17 cellular contexts compared by ENCODE assay signal in the genomic region with DNA sequence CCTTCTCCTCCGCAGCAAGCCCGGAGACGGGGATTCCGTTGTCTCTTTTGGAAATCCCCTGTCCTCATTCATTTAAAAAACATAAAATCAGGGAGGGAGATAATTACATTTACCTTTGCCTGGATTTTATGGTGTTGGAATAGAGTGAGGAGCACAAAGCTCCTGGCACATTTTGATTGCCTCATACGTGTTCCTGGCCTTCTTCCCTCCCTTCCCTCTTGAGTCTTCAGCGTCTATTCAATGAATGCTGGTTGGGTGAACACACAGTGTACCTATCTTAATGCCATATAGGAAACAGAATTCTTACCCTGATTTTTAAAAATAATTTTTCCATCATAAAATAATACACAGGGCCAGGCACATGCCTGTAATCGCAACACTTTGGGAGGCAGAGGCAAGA.
DNase-seq lines count a peak whose midpoint lies in the region; ATAC-seq and TF ChIP-seq lines count a peak whose summit lies in the region.
"Had no signal": no experiment of that assay in that cellular context is flagged by ENCODE, and none has a peak within 500 bp of the region (broad histone marks: within the 10 kb centered on the region; RNA-seq: fewer than 3 reads in every experiment).

No MANE protein-coding gene starts in this region.

- H3K4me2 ChIP-seq in PC-9 = peak overlapping the region; percentile 61
- H3K4me2 ChIP-seq: BLaER1, SK-N-SH had no signal

- no peaks in the 10 kb centered on the region for H3K27me3 ChIP-seq in PC-9 (ENCODE audit: insufficient read depth, low read depth)
- no peaks in the 10 kb centered on the region for H3K27me3 ChIP-seq in dorsolateral prefrontal cortex
- H3K27me3 ChIP-seq: BLaER1 had no signal

- CTCF ChIA-PET in PC-9 (lab: Charles Lee) = no interaction called here

- H3K9me3 ChIP-seq in PC-9 (ENCODE audit: insufficient read depth, low read depth) = no peaks in the 10 kb centered on the region
- H3K9me3 ChIP-seq: BLaER1, SK-N-SH had no signal

- no TSS peak for BruUV-seq in PC-9 (replicated peaks; lab: Mats Ljungman, UMichigan)

- H3K4me1 ChIP-seq in PC-9 (replicated peaks; ENCODE audit: insufficient read depth) = peaks cover 40% of the 10 kb centered on the region

- intact Hi-C loops in PC-9 (cut with micrococcal nuclease; ENCODE audit: unreplicated experiment) (loop anchor here (5.0 kb wide), 2 partner anchors 100 to 310 kb away; a partner anchor contains a TSS), dorsolateral prefrontal cortex (cut with DNase I) (no loop called here)

- no peaks in the 10 kb centered on the region for H3K79me2 ChIP-seq in PC-9 (ENCODE audit: low read depth)

- H2AFZ ChIP-seq in PC-9 = no peak overlapping the region

- H3K27ac ChIP-seq in PC-9 (peak overlapping the region; percentile 75), dorsolateral prefrontal cortex (peak overlapping the region in 13 of 59 donors; percentile 7 to 68 (median 31))
- H3K27ac ChIP-seq: BLaER1 had no signal

- POLR2A ChIA-PET in PC-9 (lab: Charles Lee; ENCODE audit: unreplicated experiment) = interaction anchor here (0.5 to 0.7 kb wide), 3 partner anchors 53 to 328 kb away, joined by 3 to 8 read pairs (median 5); a partner anchor contains a TSS

- peaks cover 7% of the 10 kb centered on the region; the same call in 1 of the 2 replicates for H3F3A ChIP-seq in PC-9 (ENCODE audit: insufficient read depth, low read depth)

- ATAC-seq in HG02938 (IDR thresholded peaks at IDR 0.05; ENCODE audit: unreplicated experiment) = no peak

- no peaks in the 10 kb centered on the region for H3K36me3 ChIP-seq in PC-9 (ENCODE audit: low read depth)
- H3K36me3 ChIP-seq: BLaER1 had no signal

- H3K4me3 ChIP-seq in PC-9 = no peak overlapping the region
- H3K4me3 ChIP-seq in dorsolateral prefrontal cortex = peak overlapping the region in 40 of 59 donors; percentile 2 to 52 (median 26)
- H3K4me3 ChIP-seq: BLaER1 had no signal

- no peaks in the 10 kb centered on the region for H3K9me2 ChIP-seq in PC-9 (ENCODE audit: insufficient read depth)
- H3K9me2 ChIP-seq: SK-N-SH had no signal

- DNase-seq in NCI-H2029 (lab: John Stamatoyannopoulos, UW) (peak; percentile 3), NCI-H2029 treated with DMSO at 0.1 percent for 48 hours (lab: John Stamatoyannopoulos, UW) (no peak), PC-9 (no peak), dorsolateral prefrontal cortex (no peak), superior temporal gyrus (ENCODE audit: extremely low spot score) (peak; percentile 44), AG08396 (ENCODE audit: low spot score) (no peak)
- DNase-seq: GF-D8, GOT3, HCEC 1CT, NCI-H1436 treated with DMSO at 0.1 percent for 48 hours, NCI-H187 treated with DMSO at 0.1 percent for 48 hours, NCI-H2227 treated with DMSO at 0.1 percent for 48 hours, NCI-H69, SK-N-SH, SW 1271 had no signal

- H4K20me1 ChIP-seq in PC-9 (ENCODE audit: insufficient read depth) = no peaks in the 10 kb centered on the region
- H4K20me1 ChIP-seq: BLaER1 had no signal

- TF ChIP-seq CTCF in PC-9 (conservative IDR thresholded peaks at IDR 0.05) (no peak), dorsolateral prefrontal cortex (IDR thresholded peaks at IDR 0.05 in 54 of 56, conservative IDR thresholded peaks at IDR 0.05 in 2 of 56; ENCODE audit: low read depth in 1 of 56, partially characterized antibody in 56 of 56) (no peak)

Comparison
In these comparisons a context has a peak if more than half of its experiments do, and no peak if none do; other contexts are left out.
1. DNase-seq: peak in NCI-H2029 (single experiment) and superior temporal gyrus (single experiment); none in NCI-H2029 treated with DMSO at 0.1 percent for 48 hours (single experiment), PC-9 (0 of 2), dorsolateral prefrontal cortex (0 of 10) and AG08396 (single experiment).